Comparison of ENCODE assay signal across 36 cellular contexts in the genomic region with DNA sequence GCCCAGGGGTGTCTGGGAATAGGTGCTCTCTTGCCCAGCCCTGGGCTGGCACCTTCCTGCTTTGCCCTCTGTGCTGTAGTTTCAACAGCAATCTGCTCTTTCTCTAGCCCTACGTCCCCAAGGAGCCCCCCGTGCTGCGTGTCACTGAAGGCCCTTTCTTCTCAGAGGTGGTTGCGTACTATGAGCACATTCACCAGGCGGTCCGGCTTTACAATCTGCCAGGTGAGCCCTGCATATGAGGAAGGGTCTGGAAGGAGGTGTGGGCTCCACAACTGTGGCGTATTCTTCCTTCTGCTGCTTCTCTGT.
"Had no signal": no experiment of that assay in that cellular context is flagged by ENCODE, and none has a peak within 500 bp of the region (broad histone marks: within the 10 kb centered on the region; RNA-seq: fewer than 3 reads in every experiment).

No MANE protein-coding gene starts in this region.

- H3K27me3 Mint-ChIP-seq: activated CD4-positive, alpha-beta memory T cell treated with anti-CD3 and anti-CD28 coated beads, Interleukin-2, amount 10 ng/mL, durations not matched to agents 7 days and 5 days; activated CD8-positive, alpha-beta memory T cell treated with anti-CD3 and anti-CD28 coated beads, Interleukin-2, amount 10 ng/mL, durations not matched to agents 7 days and 5 days; activated naive CD8-positive, alpha-beta T cell treated with anti-CD3 and anti-CD28 coated beads, Interleukin-2, amount 10 ng/mL, durations not matched to agents 7 days and 5 days; activated T-helper 17 cell treated with anti-CD3 and anti-CD28 coated beads, Interleukin-2, amount 50 U/mL, for 72 hours; brain had no signal

- H3K27ac ChIP-seq: KMS-11, Peyer's patch, WERI-Rb-1 had no signal

- H3K27me3 ChIP-seq: Peyer's patch had no signal

- H3K4me3 ChIP-seq: Peyer's patch had no signal

- H3K9me3 ChIP-seq: Peyer's patch had no signal

- H3K4me1 Mint-ChIP-seq: activated CD4-positive, alpha-beta memory T cell treated with anti-CD3 and anti-CD28 coated beads, Interleukin-2, amount 10 ng/mL, durations not matched to agents 7 days and 5 days; activated CD8-positive, alpha-beta memory T cell treated with anti-CD3 and anti-CD28 coated beads, Interleukin-2, amount 10 ng/mL, durations not matched to agents 7 days and 5 days; activated T-helper 17 cell treated with anti-CD3 and anti-CD28 coated beads, Interleukin-2, amount 50 U/mL, for 72 hours; brain had no signal

- H3K4me3 Mint-ChIP-seq: activated CD4-positive, alpha-beta memory T cell treated with anti-CD3 and anti-CD28 coated beads, Interleukin-2, amount 10 ng/mL, durations not matched to agents 7 days and 5 days; activated CD8-positive, alpha-beta memory T cell treated with anti-CD3 and anti-CD28 coated beads, Interleukin-2, amount 10 ng/mL, durations not matched to agents 7 days and 5 days; activated naive CD8-positive, alpha-beta T cell treated with anti-CD3 and anti-CD28 coated beads, Interleukin-2, amount 10 ng/mL, durations not matched to agents 7 days and 5 days; activated T-helper 17 cell treated with anti-CD3 and anti-CD28 coated beads, Interleukin-2, amount 50 U/mL, for 72 hours; brain had no signal

- H3K36me3 ChIP-seq: WERI-Rb-1 had no signal

- H3K9me3 Mint-ChIP-seq: activated CD4-positive, alpha-beta memory T cell treated with anti-CD3 and anti-CD28 coated beads, Interleukin-2, amount 10 ng/mL, durations not matched to agents 7 days and 5 days; activated naive CD8-positive, alpha-beta T cell treated with anti-CD3 and anti-CD28 coated beads, Interleukin-2, amount 10 ng/mL, durations not matched to agents 7 days and 5 days; activated T-helper 17 cell treated with anti-CD3 and anti-CD28 coated beads, Interleukin-2, amount 50 U/mL, for 72 hours; brain had no signal

- H3K27ac Mint-ChIP-seq: activated CD4-positive, alpha-beta memory T cell treated with anti-CD3 and anti-CD28 coated beads, Interleukin-2, amount 10 ng/mL, durations not matched to agents 7 days and 5 days; activated CD8-positive, alpha-beta memory T cell treated with anti-CD3 and anti-CD28 coated beads, Interleukin-2, amount 10 ng/mL, durations not matched to agents 7 days and 5 days; activated naive CD8-positive, alpha-beta T cell treated with anti-CD3 and anti-CD28 coated beads, Interleukin-2, amount 10 ng/mL, durations not matched to agents 7 days and 5 days; activated T-helper 17 cell treated with anti-CD3 and anti-CD28 coated beads, Interleukin-2, amount 50 U/mL, for 72 hours; brain had no signal

- DNase-seq: activated CD4-positive, alpha-beta memory T cell treated with anti-CD3 and anti-CD28 coated beads, Interleukin-2, amount 10 ng/mL, durations not matched to agents 7 days and 5 days; activated CD4-positive, alpha-beta T cell treated with anti-CD3 and anti-CD28 coated beads for 1 hour; activated CD4-positive, alpha-beta T cell treated with anti-CD3 and anti-CD28 coated beads for 48 hours; activated CD4-positive, CD25-positive, alpha-beta regulatory T cell; activated CD8-positive, alpha-beta memory T cell treated with anti-CD3 and anti-CD28 coated beads for 24 hours; activated CD8-positive, alpha-beta memory T cell treated with anti-CD3 and anti-CD28 coated beads, Interleukin-2, amount 10 ng/mL, durations not matched to agents 7 days and 5 days; activated CD8-positive, alpha-beta memory T cell treated with anti-CD3 and anti-CD28 coated beads, Interleukin-2, amount 50 U/mL, for 48 hours; activated effector memory CD4-positive, alpha-beta T cell treated with anti-CD3 and anti-CD28 coated beads, Interleukin-2, amount 50 U/mL, for 16 hours; activated naive CD4-positive, alpha-beta T cell; activated naive CD4-positive, alpha-beta T cell treated with anti-CD3 and anti-CD28 coated beads, Interleukin-2, amount 50 U/mL, for 16 hours; activated naive CD8-positive, alpha-beta T cell treated with anti-CD3 and anti-CD28 coated beads, Interleukin-2, amount 10 ng/mL, durations not matched to agents 7 days and 5 days; activated T-cell treated with anti-CD3 and anti-CD28 coated beads, Interleukin-2, amount 50 U/mL, for 48 hours; amygdala; caudate nucleus; MM.1S; MV-4-11; NCI-H1092; NCI-H1436 treated with DMSO at 0.1 percent for 48 hours; NCI-H1694 treated with DMSO at 0.1 percent for 48 hours; NCI-H2029; NCI-H345; NCI-H524 treated with DMSO at 0.1 percent for 48 hours; NCI-H748 treated with DMSO at 0.1 percent for 48 hours; NK-92 treated with Interleukin-12 subunit alpha and Interleukin-12 subunit beta, amount 100 ng/mL, for 24 hours; PC-3; Peyer's patch; RPMI8226; SIG-M5; SW 1271; T-helper 1 cell; T1000; WERI-Rb-1 had no signal

- H3K4me1 ChIP-seq: Peyer's patch had no signal

- ATAC-seq: activated CD8-positive, alpha-beta memory T cell treated with anti-CD3 and anti-CD28 coated beads, Interleukin-2, amount 10 ng/mL, durations not matched to agents 7 days and 5 days; activated T-helper 17 cell treated with anti-CD3 and anti-CD28 coated beads, Interleukin-2, amount 50 U/mL, for 72 hours; PC-3; SK-N-SH treated with all-trans-retinoic acid at 6 μM for 48 hours had no signal
